ENCODE assay signal across 2 cellular contexts in genomic region chrX:14073561-14073960, GRCh38.
TF ChIP-seq lines count a peak whose summit lies in the region.

No MANE protein-coding gene starts in this region.

TF ChIP-seq in A549, 52 proteins besides CTCF, POLR2A, EP300 and RAD21:
- TF ChIP-seq PBX3 (IDR thresholded peaks at IDR 0.05) (no peak), ZSCAN20 (CRISPR knock-in tag; IDR thresholded peaks at IDR 0.05) (no peak)

TF ChIP-seq in H1, 55 proteins besides CTCF, POLR2A, EP300 and RAD21 (continued from another document):
- no peak for TF ChIP-seq RXRA (IDR thresholded peaks at IDR 0.05; ENCODE audit: insufficient read depth, low read depth, low read length)
- no peak for TF ChIP-seq MAFK (IDR thresholded peaks at IDR 0.05; ENCODE audit: low read depth, low read length)
- TF ChIP-seq MAX (IDR thresholded peaks at IDR 0.05), result no peak
- no peak for TF ChIP-seq RFX5 (IDR thresholded peaks at IDR 0.05; ENCODE audit: borderline replicate concordance, low read depth, low read length)
- no peak for TF ChIP-seq BCL11A (IDR thresholded peaks at IDR 0.05; ENCODE audit: low read depth in 2 of 2, low read length in 2 of 2)
- no peak for TF ChIP-seq KDM4A (IDR thresholded peaks at IDR 0.05; ENCODE audit: low read depth, low read length, severe bottlenecking)
- TF ChIP-seq SIRT6 (IDR thresholded peaks at IDR 0.05; ENCODE audit: low read length), result no peak
